Comparison of ENCODE assay signal across 22 cellular contexts in genomic region chr20:46649965-46650542, GRCh38. TPM values are rescaled to one million over a fixed set of nuclear protein-coding genes. Genes with fewer than 3 reads are reported as not detected.
DNase-seq lines count a peak whose midpoint lies in the region; ATAC-seq, FAIRE-seq and TF ChIP-seq lines count a peak whose summit lies in the region.
"Had no signal": no experiment of that assay in that cellular context is flagged by ENCODE, and none has a peak within 500 bp of the region (broad histone marks: within the 10 kb centered on the region; RNA-seq: fewer than 3 reads in every experiment).

No MANE protein-coding gene starts in this region.

- peak; percentile 2 for DNase-seq in activated CD4-positive, alpha-beta T cell treated with anti-CD3 and anti-CD28 coated beads, Interleukin-2, amount 10 ng/mL, durations not matched to agents 7 days and 5 days
- DNase-seq in activated CD4-positive, alpha-beta T cell treated with anti-CD3 and anti-CD28 coated beads for 1 hour: no peak
- no peak for DNase-seq in kidney
- peak; percentile 22 to 67 for DNase-seq in vagina (ENCODE audit: extremely low spot score in 2 of 2)
- DNase-seq in activated CD8-positive, alpha-beta T cell treated with anti-CD3 and anti-CD28 coated beads, Interleukin-2, amount 10 ng/mL, durations not matched to agents 7 days and 5 days: no peak
- no peak for DNase-seq in NCI-H82 (lab: John Stamatoyannopoulos, UW)
- no peak for DNase-seq in GM23338 (ENCODE audit: low spot score)
- DNase-seq: CD8-positive, alpha-beta T cell; COR-L47; DMS153; DMS79 treated with DMSO at 0.1 percent for 48 hours; EL had no signal

- H3K9ac ChIP-seq in kidney (ENCODE audit: low read length in 2 of 2): peak overlapping the region in 1 of 2 donors; percentile 72

- no peak overlapping the region for H3K4me3 Mint-ChIP-seq in activated CD4-positive, alpha-beta T cell treated with anti-CD3 and anti-CD28 coated beads, Interleukin-2, amount 10 ng/mL, durations not matched to agents 7 days and 5 days
- no peak overlapping the region for H3K4me3 Mint-ChIP-seq in activated CD8-positive, alpha-beta T cell treated with anti-CD3 and anti-CD28 coated beads, Interleukin-2, amount 10 ng/mL, durations not matched to agents 7 days and 5 days
- H3K4me3 Mint-ChIP-seq in GM23338: no peak overlapping the region
- H3K4me3 Mint-ChIP-seq: CD8-positive, alpha-beta T cell had no signal

- no peak overlapping the region for H3K27ac Mint-ChIP-seq in activated CD4-positive, alpha-beta T cell treated with anti-CD3 and anti-CD28 coated beads, Interleukin-2, amount 10 ng/mL, durations not matched to agents 7 days and 5 days
- no peak overlapping the region for H3K27ac Mint-ChIP-seq in activated CD8-positive, alpha-beta T cell treated with anti-CD3 and anti-CD28 coated beads, Interleukin-2, amount 10 ng/mL, durations not matched to agents 7 days and 5 days
- H3K27ac Mint-ChIP-seq in GM23338: no peak overlapping the region
- H3K27ac Mint-ChIP-seq: CD14-positive monocyte; CD8-positive, alpha-beta T cell had no signal

- H3K4me1 ChIP-seq in kidney (ENCODE audit: control insufficient read depth in 1 of 2, insufficient read depth in 1 of 2, low read depth in 1 of 2, low read length in 2 of 2) (no peaks in the 10 kb centered on the region), vagina (no peaks in the 10 kb centered on the region), GM23338 (ENCODE audit: insufficient read depth) (no peaks in the 10 kb centered on the region)
- H3K4me1 ChIP-seq: HAP-1 had no signal

- POLR2A ChIA-PET in activated CD4-positive, alpha-beta T cell treated with anti-CD3 and anti-CD28 coated beads, Interleukin-2, amount 10 ng/mL, durations not matched to agents 7 days and 5 days (lab: Charles Lee): no interaction called here
- POLR2A ChIA-PET in activated CD8-positive, alpha-beta T cell treated with anti-CD3 and anti-CD28 coated beads, Interleukin-2, amount 10 ng/mL, durations not matched to agents 7 days and 5 days (lab: Charles Lee): no interaction called here

- H3K4me3 ChIP-seq in kidney (ENCODE audit: low read length in 2 of 2) (peak overlapping the region; percentile 73 to 85), vagina (no peak overlapping the region), GM23338 (no peak overlapping the region)
- H3K4me3 ChIP-seq: HAP-1 had no signal

- H3K36me3 ChIP-seq in kidney (ENCODE audit: control insufficient read depth in 1 of 2, insufficient read depth in 2 of 2, low read length in 2 of 2): peaks cover 0 to 3% of the 10 kb centered on the region in 2 donors
- H3K36me3 ChIP-seq in vagina: no peaks in the 10 kb centered on the region
- no peaks in the 10 kb centered on the region for H3K36me3 ChIP-seq in GM23338 (ENCODE audit: insufficient read depth)
- H3K36me3 ChIP-seq: HAP-1 had no signal

- H3K27ac ChIP-seq in cingulate gyrus (ENCODE audit: low read depth, low read length): peak overlapping the region; percentile 93
- H3K27ac ChIP-seq in kidney (ENCODE audit: low read depth in 2 of 2, low read length in 2 of 2): peak overlapping the region; percentile 81 to 91
- H3K27ac ChIP-seq in vagina: no peak overlapping the region
- no peak overlapping the region for H3K27ac ChIP-seq in GM23338 (ENCODE audit: low read depth)
- H3K27ac ChIP-seq: 22Rv1 had no signal

- no peaks in the 10 kb centered on the region for H3K9me3 ChIP-seq in kidney (ENCODE audit: control insufficient read depth in 1 of 2, low read length in 2 of 2)
- no peaks in the 10 kb centered on the region for H3K9me3 ChIP-seq in vagina
- H3K9me3 ChIP-seq: HAP-1 had no signal

- no peak for TF ChIP-seq POLR2A in vagina (IDR thresholded peaks at IDR 0.05)

- intact Hi-C loops in kidney (cut with DNase I) (no loop called here), vagina (cut with DNase I) (no loop called here)

- H3K4me2 ChIP-seq in GM23338: no peak overlapping the region

- CTCF ChIA-PET in activated CD4-positive, alpha-beta T cell treated with anti-CD3 and anti-CD28 coated beads, Interleukin-2, amount 10 ng/mL, durations not matched to agents 7 days and 5 days (lab: Charles Lee): interaction anchor here (1.0 kb wide), 1 partner anchor 11 kb away, joined by 3 read pairs; no protein-coding TSS in a partner anchor
- CTCF ChIA-PET in activated CD8-positive, alpha-beta T cell treated with anti-CD3 and anti-CD28 coated beads, Interleukin-2, amount 10 ng/mL, durations not matched to agents 7 days and 5 days (lab: Charles Lee): no interaction called here

- peaks cover 1% of the 10 kb centered on the region for H3K36me3 Mint-ChIP-seq in activated CD4-positive, alpha-beta T cell treated with anti-CD3 and anti-CD28 coated beads, Interleukin-2, amount 10 ng/mL, durations not matched to agents 7 days and 5 days (ENCODE audit: low read depth)
- H3K36me3 Mint-ChIP-seq in activated CD8-positive, alpha-beta T cell treated with anti-CD3 and anti-CD28 coated beads, Interleukin-2, amount 10 ng/mL, durations not matched to agents 7 days and 5 days (ENCODE audit: low read depth): peaks cover 3% of the 10 kb centered on the region
- no peaks in the 10 kb centered on the region for H3K36me3 Mint-ChIP-seq in GM23338 (ENCODE audit: low read depth)
- H3K36me3 Mint-ChIP-seq: CD8-positive, alpha-beta T cell had no signal

- no peaks in the 10 kb centered on the region for H3K9me2 ChIP-seq in GM23338 (ENCODE audit: insufficient read depth)

- no peak for ATAC-seq in activated CD8-positive, alpha-beta T cell treated with anti-CD3 and anti-CD28 coated beads, Interleukin-2, amount 10 ng/mL, durations not matched to agents 7 days and 5 days
- no peak for ATAC-seq in GM23338
- ATAC-seq: CD8-positive, alpha-beta T cell had no signal

- TF ChIP-seq CTCF in kidney (IDR thresholded peaks at IDR 0.05; ENCODE audit: borderline replicate concordance, extremely low read depth, insufficient read depth) (no peak), vagina (IDR thresholded peaks at IDR 0.05) (no peak), GM23338 (conservative IDR thresholded peaks at IDR 0.05; ENCODE audit: low read depth in 2 of 2) (no peak)

- H4K20me1 ChIP-seq in GM23338 (replicated peaks; ENCODE audit: insufficient read depth): no peaks in the 10 kb centered on the region; the same call in 1 of the 2 replicates

- H3K79me2 ChIP-seq in GM23338 (replicated peaks; ENCODE audit: insufficient read depth): no peaks in the 10 kb centered on the region

- no peak overlapping the region for H2AFZ ChIP-seq in GM23338

- FAIRE-seq in kidney (lab: Jason Lieb, UNC): no peak
- FAIRE-seq: D721Med, G401.6, GM12892, H1 had no signal

- no peaks in the 10 kb centered on the region for H3F3A ChIP-seq in GM23338 (replicated peaks; ENCODE audit: low read depth)

- no peaks in the 10 kb centered on the region for H3K9me3 Mint-ChIP-seq in activated CD4-positive, alpha-beta T cell treated with anti-CD3 and anti-CD28 coated beads, Interleukin-2, amount 10 ng/mL, durations not matched to agents 7 days and 5 days
- no peaks in the 10 kb centered on the region for H3K9me3 Mint-ChIP-seq in activated CD8-positive, alpha-beta T cell treated with anti-CD3 and anti-CD28 coated beads, Interleukin-2, amount 10 ng/mL, durations not matched to agents 7 days and 5 days (ENCODE audit: insufficient read depth)
- peaks cover 3% of the 10 kb centered on the region; the same call in 1 of the 3 replicates for H3K9me3 Mint-ChIP-seq in GM23338
- H3K9me3 Mint-ChIP-seq: CD8-positive, alpha-beta T cell had no signal

- H3K27me3 ChIP-seq in vagina (no peaks in the 10 kb centered on the region), GM23338 (ENCODE audit: insufficient read depth) (peaks cover 28% of the 10 kb centered on the region)

- H3K4me1 Mint-ChIP-seq in activated CD4-positive, alpha-beta T cell treated with anti-CD3 and anti-CD28 coated beads, Interleukin-2, amount 10 ng/mL, durations not matched to agents 7 days and 5 days: peaks cover 1% of the 10 kb centered on the region
- no peaks in the 10 kb centered on the region for H3K4me1 Mint-ChIP-seq in activated CD8-positive, alpha-beta T cell treated with anti-CD3 and anti-CD28 coated beads, Interleukin-2, amount 10 ng/mL, durations not matched to agents 7 days and 5 days (ENCODE audit: low read depth)
- peaks cover 10% of the 10 kb centered on the region for H3K4me1 Mint-ChIP-seq in GM23338
- H3K4me1 Mint-ChIP-seq: CD14-positive monocyte had no signal

- peaks cover 38% of the 10 kb centered on the region for H3K27me3 Mint-ChIP-seq in activated CD4-positive, alpha-beta T cell treated with anti-CD3 and anti-CD28 coated beads, Interleukin-2, amount 10 ng/mL, durations not matched to agents 7 days and 5 days
- H3K27me3 Mint-ChIP-seq in activated CD8-positive, alpha-beta T cell treated with anti-CD3 and anti-CD28 coated beads, Interleukin-2, amount 10 ng/mL, durations not matched to agents 7 days and 5 days (ENCODE audit: low read depth): peaks cover 53% of the 10 kb centered on the region
- peaks cover 13% of the 10 kb centered on the region for H3K27me3 Mint-ChIP-seq in GM23338 (ENCODE audit: insufficient read depth, low read depth, poor library complexity)

RNA-seq across cellular contexts. Expression of gene SLC13A3, which starts 1.2 kb away (rescaled TPM):
- total RNA-seq in activated CD4-positive, alpha-beta T cell treated with anti-CD3 and anti-CD28 coated beads, Interleukin-2, amount 10 ng/mL, durations not matched to agents 7 days and 5 days: under 1 TPM in 1 of 2 experiments, not detected in 1; 0.35 TPM
- total RNA-seq in kidney (31.5 TPM), vagina (1.2 TPM)
- polyA plus RNA-seq in kidney (ENCODE audit: insufficient read depth, low read depth, low replicate concordance) (241 TPM), GM23338 (2016; fragmentation: Nextera tagmentation; extraction: Ambion mirVana) (7.2 and 9.1 TPM in 2 replicates)
- total RNA-seq in activated CD8-positive, alpha-beta T cell treated with anti-CD3 and anti-CD28 coated beads, Interleukin-2, amount 10 ng/mL, durations not matched to agents 7 days and 5 days: not detected
- 8.6 and 9.3 TPM in 2 replicates for total RNA-seq in GM23338 (2014; rRNA removed; shearing (Covaris generic))
- total RNA-seq: HT1080 had no signal
- polyA plus RNA-seq: CD14-positive monocyte had no signal

RNA-seq across cellular contexts. Expression of gene TP53RK, which starts 39.2 kb away (rescaled TPM):
- total RNA-seq in activated CD4-positive, alpha-beta T cell treated with anti-CD3 and anti-CD28 coated beads, Interleukin-2, amount 10 ng/mL, durations not matched to agents 7 days and 5 days: 10 to 100 TPM; 15.2 to 18.0 TPM
- total RNA-seq in kidney (11.0 TPM), vagina (27.7 TPM)
- polyA plus RNA-seq in kidney (ENCODE audit: insufficient read depth, low read depth, low replicate concordance) (9.3 TPM), GM23338 (2016; fragmentation: Nextera tagmentation; extraction: Ambion mirVana) (23.1 and 24.2 TPM in 2 replicates)
- total RNA-seq in activated CD8-positive, alpha-beta T cell treated with anti-CD3 and anti-CD28 coated beads, Interleukin-2, amount 10 ng/mL, durations not matched to agents 7 days and 5 days: 10 to 100 TPM; 15.8 to 15.9 TPM
- total RNA-seq in GM23338 (2014; rRNA removed; shearing (Covaris generic)): 24.3 and 26.0 TPM in 2 replicates

RNA-seq across cellular contexts. Expression of gene SLC2A10, which starts 59.4 kb away (rescaled TPM):
- total RNA-seq in activated CD4-positive, alpha-beta T cell treated with anti-CD3 and anti-CD28 coated beads, Interleukin-2, amount 10 ng/mL, durations not matched to agents 7 days and 5 days: not detected
- total RNA-seq in kidney (7.1 TPM), vagina (21.6 TPM)
- polyA plus RNA-seq in kidney (ENCODE audit: insufficient read depth, low read depth, low replicate concordance) (3.7 TPM), GM23338 (2016; fragmentation: Nextera tagmentation; extraction: Ambion mirVana) (4.3 and 4.9 TPM in 2 replicates)
- not detected for total RNA-seq in activated CD8-positive, alpha-beta T cell treated with anti-CD3 and anti-CD28 coated beads, Interleukin-2, amount 10 ng/mL, durations not matched to agents 7 days and 5 days
- total RNA-seq in GM23338 (2014; rRNA removed; shearing (Covaris generic)): 7.9 and 14.6 TPM in 2 replicates
- total RNA-seq: A673; CD8-positive, alpha-beta T cell had no signal
- polyA plus RNA-seq: CD14-positive monocyte had no signal

Comparison
In these comparisons a context has a peak if more than half of its experiments do, and no peak if none do; other contexts are left out.
1. DNase-seq: peak in activated CD4-positive, alpha-beta T cell treated with anti-CD3 and anti-CD28 coated beads, Interleukin-2, amount 10 ng/mL, durations not matched to agents 7 days and 5 days (single experiment) and vagina (2 of 2); none in activated CD4-positive, alpha-beta T cell treated with anti-CD3 and anti-CD28 coated beads for 1 hour (single experiment), kidney (single experiment), activated CD8-positive, alpha-beta T cell treated with anti-CD3 and anti-CD28 coated beads, Interleukin-2, amount 10 ng/mL, durations not matched to agents 7 days and 5 days (single experiment), NCI-H82 (single experiment) and GM23338 (single experiment).
2. H3K27ac ChIP-seq: peak in cingulate gyrus (single experiment) and kidney (2 of 2); none in vagina (single experiment) and GM23338 (single experiment).
3. H3K4me3 ChIP-seq: peak in kidney (2 of 2); none in vagina (0 of 2) and GM23338 (single experiment).